In genomic region chr1:108125312-108126138, GRCh38 we compare ENCODE assay signal across 8 cellular contexts.
DNase-seq lines count a peak whose midpoint lies in the region; ATAC-seq lines count a peak whose summit lies in the region.

No MANE protein-coding gene starts in this region.

- peaks cover 13% of the 10 kb centered on the region for H3K9me3 ChIP-seq in BLaER1

- 0 out of 2 replicates have a peak overlapping the region, but pooled peaks have one; percentile 7 for H3K27ac ChIP-seq in BLaER1

- H3K4me2 ChIP-seq in BLaER1 = peak overlapping the region; percentile 59

- DNase-seq in GM19238 (ENCODE audit: insufficient read length, low spot score) = peak; percentile 36
- peak; percentile 53 for DNase-seq in NCI-H226
- DNase-seq in activated CD4-positive, alpha-beta T cell treated with anti-CD3 and anti-CD28 coated beads for 1 hour = peak; percentile 49
- DNase-seq in cerebellum (ENCODE audit: low spot score) = peak; percentile 78
- DNase-seq in left lobe of liver (ENCODE audit: low spot score) = peak; percentile 68
- DNase-seq in stimulated activated CD4-positive, alpha-beta T cell treated with anti-CD3 and anti-CD28 coated beads, TNF-alpha, amount 100 ng/mL, for 1 hour (ENCODE audit: low read depth in 3 of 3, low spot score in 1 of 3) = peak; percentile 22 to 40 (median 37)

- H3K36me3 ChIP-seq in BLaER1 = no peaks in the 10 kb centered on the region

- peaks cover 62% of the 10 kb centered on the region for H3K4me1 ChIP-seq in BLaER1

- H4K20me1 ChIP-seq in BLaER1 = no peaks in the 10 kb centered on the region

- ATAC-seq in HG03280 (IDR thresholded peaks at IDR 0.05; ENCODE audit: unreplicated experiment) (peak; percentile 91), left lobe of liver (peak; percentile 100)

- no peaks in the 10 kb centered on the region for H3K27me3 ChIP-seq in BLaER1

- no peak overlapping the region for H3K4me3 ChIP-seq in BLaER1

- no peak overlapping the region for H3K9ac ChIP-seq in BLaER1
